1 cellular context compared by ENCODE assay signal in genomic region chr6:41462980-41463930, GRCh38.
A peak's percentile ranks its signal among the peaks of the same experiment; 100 is the strongest.
TF ChIP-seq lines count a peak whose summit lies in the region.

No MANE protein-coding gene starts in this region.

TF ChIP-seq in HepG2, 621 proteins besides CTCF, POLR2A, EP300 and RAD21 (continued from another document and continues in another):
- TF ChIP-seq THAP7 (CRISPR knock-in tag; IDR thresholded peaks at IDR 0.05) (no peak), ZBTB20 (CRISPR knock-in tag; IDR thresholded peaks at IDR 0.05; ENCODE audit: borderline replicate concordance, low read depth) (0 out of 2 replicates have a peak, but pooled peaks have one; percentile 32), CERS6 (CRISPR knock-in tag; IDR thresholded peaks at IDR 0.05) (no peak), TEF (CRISPR knock-in tag; IDR thresholded peaks at IDR 0.05) (no peak), ATF7 (IDR thresholded peaks at IDR 0.05) (no peak), ATF7 (CRISPR knock-in tag; IDR thresholded peaks at IDR 0.05) (no peak), ZSCAN25 (CRISPR knock-in tag; IDR thresholded peaks at IDR 0.05) (0 out of 2 replicates have a peak, but pooled peaks have one; percentile 26), ZNF142 (CRISPR knock-in tag; IDR thresholded peaks at IDR 0.05) (0 out of 2 replicates have a peak, but pooled peaks have one; percentile 31), TFAP4 (IDR thresholded peaks at IDR 0.05; ENCODE audit: borderline replicate concordance, low read depth) (0 out of 2 replicates have a peak, but pooled peaks have one; percentile 31), ZNF101 (CRISPR knock-in tag; IDR thresholded peaks at IDR 0.05; ENCODE audit: borderline replicate concordance, low read depth) (no peak), ZBTB25 (CRISPR knock-in tag; IDR thresholded peaks at IDR 0.05) (peak; percentile 55; the same call in 1 of the 2 replicates), ATF3 (CRISPR knock-in tag; IDR thresholded peaks at IDR 0.05) (no peak), ZNF775 (CRISPR knock-in tag; IDR thresholded peaks at IDR 0.05; ENCODE audit: borderline replicate concordance) (no peak), MIER2 (CRISPR knock-in tag; IDR thresholded peaks at IDR 0.05) (no peak), SOX6 (IDR thresholded peaks at IDR 0.05) (no peak), SOX6 (CRISPR knock-in tag; IDR thresholded peaks at IDR 0.05) (peak; percentile 9; the same call in 1 of the 2 replicates), ZHX1 (CRISPR knock-in tag; IDR thresholded peaks at IDR 0.05; ENCODE audit: low read depth) (0 out of 2 replicates have a peak, but pooled peaks have one; percentile 56), SAP130 (CRISPR knock-in tag; IDR thresholded peaks at IDR 0.05; ENCODE audit: low read depth) (peak; percentile 40), PAXIP1 (CRISPR knock-in tag; conservative IDR thresholded peaks at IDR 0.05) (peak; percentile 23; the same call in 1 of the 2 replicates), CCDC6 (CRISPR knock-in tag; IDR thresholded peaks at IDR 0.05) (0 out of 2 replicates have a peak, but pooled peaks have one; percentile 37), KMT2B (CRISPR knock-in tag; IDR thresholded peaks at IDR 0.05) (0 out of 2 replicates have a peak, but pooled peaks have one; percentile 44), SOX5 (CRISPR knock-in tag; IDR thresholded peaks at IDR 0.05; ENCODE audit: borderline replicate concordance) (0 out of 2 replicates have a peak, but pooled peaks have one; percentile 9), RXRB (CRISPR knock-in tag; IDR thresholded peaks at IDR 0.05; ENCODE audit: borderline replicate concordance) (peak; percentile 58; the same call in 1 of the 2 replicates), TFDP1 (CRISPR knock-in tag; IDR thresholded peaks at IDR 0.05; ENCODE audit: borderline replicate concordance) (no peak), CBX5 (CRISPR knock-in tag; IDR thresholded peaks at IDR 0.05; ENCODE audit: borderline replicate concordance) (0 out of 2 replicates have a peak, but pooled peaks have one; percentile 19), PBX3 (CRISPR knock-in tag; IDR thresholded peaks at IDR 0.05; ENCODE audit: borderline replicate concordance) (no peak), ISL2 (CRISPR knock-in tag; IDR thresholded peaks at IDR 0.05) (peak; percentile 39; the same call in 1 of the 2 replicates), ZNF432 (CRISPR knock-in tag; IDR thresholded peaks at IDR 0.05; ENCODE audit: borderline replicate concordance) (no peak), ZNF580 (CRISPR knock-in tag; IDR thresholded peaks at IDR 0.05; ENCODE audit: borderline replicate concordance, low read depth) (0 out of 2 replicates have a peak, but pooled peaks have one; percentile 44), KLF11 (CRISPR knock-in tag; IDR thresholded peaks at IDR 0.05) (no peak), MAZ (IDR thresholded peaks at IDR 0.05; ENCODE audit: borderline replicate concordance, low read depth, low read length) (no peak), MAZ (CRISPR knock-in tag; IDR thresholded peaks at IDR 0.05; ENCODE audit: low read depth) (peak; percentile 40; the same call in 1 of the 2 replicates), ZMYM3 (CRISPR knock-in tag; IDR thresholded peaks at IDR 0.05) (0 out of 2 replicates have a peak, but pooled peaks have one; percentile 12), ZNF644 (CRISPR knock-in tag; IDR thresholded peaks at IDR 0.05; ENCODE audit: low read depth) (0 out of 2 replicates have a peak, but pooled peaks have one; percentile 40), KDM2A (CRISPR knock-in tag; IDR thresholded peaks at IDR 0.05; ENCODE audit: borderline replicate concordance, low read depth) (peak; percentile 49; the same call in 1 of the 2 replicates), U2AF1 (optimal IDR thresholded peaks at IDR 0.05; ENCODE audit: low read depth, low read length) (peak; percentile 85), MIER3 (CRISPR knock-in tag; IDR thresholded peaks at IDR 0.05; ENCODE audit: borderline replicate concordance) (peak; percentile 64; the same call in 1 of the 2 replicates)
